In the genomic region with DNA sequence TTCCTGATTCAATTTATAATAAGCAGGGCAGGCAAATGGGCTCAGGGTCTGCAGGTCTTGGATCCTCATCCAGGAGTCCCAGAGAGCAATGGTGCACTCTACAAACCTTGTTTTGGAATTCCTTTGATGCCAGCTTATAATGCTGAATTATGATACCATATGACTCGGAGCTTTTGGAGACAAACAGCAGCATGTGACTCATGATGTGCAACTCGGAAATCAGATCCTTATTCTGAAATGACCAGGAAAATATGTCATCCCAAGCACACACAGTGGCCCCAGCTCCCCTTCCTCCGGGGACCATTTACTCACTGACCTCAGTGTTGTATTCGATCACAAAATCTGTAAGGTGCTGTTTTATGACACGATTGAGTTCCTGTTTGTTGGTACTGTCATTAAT, we compare ENCODE assay signal across 34 cellular contexts. TPM values are rescaled to one million over a fixed set of nuclear protein-coding genes. Genes with fewer than 3 reads are reported as not detected.
"Had no signal": no experiment of that assay in that cellular context is flagged by ENCODE, and none has a peak within 500 bp of the region (broad histone marks: within the 10 kb centered on the region; RNA-seq: fewer than 3 reads in every experiment).

No MANE protein-coding gene starts in this region.

- H2AFZ ChIP-seq: hepatocyte had no signal

- H3K27ac Mint-ChIP-seq: activated CD4-positive, alpha-beta memory T cell treated with anti-CD3 and anti-CD28 coated beads, Interleukin-2, amount 10 ng/mL, durations not matched to agents 7 days and 5 days; activated CD4-positive, alpha-beta T cell treated with anti-CD3 and anti-CD28 coated beads, Interleukin-2, amount 10 ng/mL, durations not matched to agents 7 days and 5 days; activated naive CD8-positive, alpha-beta T cell; activated T-cell treated with anti-CD3 and anti-CD28 coated beads, Interleukin-2, amount 50 U/mL, for 24 hours; activated T-cell treated with anti-CD3 and anti-CD28 coated beads, Interleukin-2, amount 50 U/mL, for 72 hours; WTC11 had no signal

- H3K4me1 ChIP-seq: colonic mucosa, foreskin keratinocyte, gastrocnemius medialis, heart right ventricle had no signal

- H3K4me1 Mint-ChIP-seq: activated CD4-positive, alpha-beta memory T cell treated with anti-CD3 and anti-CD28 coated beads, Interleukin-2, amount 10 ng/mL, durations not matched to agents 7 days and 5 days; activated CD4-positive, alpha-beta T cell treated with anti-CD3 and anti-CD28 coated beads, Interleukin-2, amount 10 ng/mL, durations not matched to agents 7 days and 5 days; WTC11 had no signal

- H3K79me2 ChIP-seq: hepatocyte had no signal

- ATAC-seq: activated T-cell treated with anti-CD3 and anti-CD28 coated beads, Interleukin-2, amount 50 U/mL, for 72 hours; esophagus mucosa; foreskin keratinocyte; gastrocnemius medialis; heart right ventricle; WTC11 had no signal

- H3K4me2 ChIP-seq: hepatocyte had no signal

- H3K36me3 Mint-ChIP-seq: activated naive CD8-positive, alpha-beta T cell; WTC11 had no signal

- H3K27me3 ChIP-seq: brain microvascular endothelial cell, colonic mucosa, foreskin keratinocyte had no signal

- H3K9me3 Mint-ChIP-seq: activated CD4-positive, alpha-beta memory T cell treated with anti-CD3 and anti-CD28 coated beads, Interleukin-2, amount 10 ng/mL, durations not matched to agents 7 days and 5 days; activated CD4-positive, alpha-beta T cell treated with anti-CD3 and anti-CD28 coated beads, Interleukin-2, amount 10 ng/mL, durations not matched to agents 7 days and 5 days; activated T-cell treated with anti-CD3 and anti-CD28 coated beads, Interleukin-2, amount 50 U/mL, for 24 hours; WTC11 had no signal

- DNase-seq: activated CD4-positive, alpha-beta memory T cell treated with anti-CD3 and anti-CD28 coated beads, Interleukin-2, amount 10 ng/mL, durations not matched to agents 7 days and 5 days; activated CD4-positive, alpha-beta T cell treated with anti-CD3 and anti-CD28 coated beads for 1 hour; activated CD4-positive, alpha-beta T cell treated with anti-CD3 and anti-CD28 coated beads for 4 hours; activated CD4-positive, alpha-beta T cell treated with anti-CD3 and anti-CD28 coated beads, Interleukin-2, amount 10 ng/mL, durations not matched to agents 7 days and 5 days; activated CD4-positive, alpha-beta T cell treated with anti-CD3 and anti-CD28 coated beads, Interleukin-2, amount 50 U/mL, for 4 hours; activated CD8-positive, alpha-beta memory T cell treated with anti-CD3 and anti-CD28 coated beads, Interleukin-2, amount 50 U/mL, for 48 hours; activated gamma-delta T cell; activated naive CD4-positive, alpha-beta T cell; activated naive CD4-positive, alpha-beta T cell treated with anti-CD3 and anti-CD28 coated beads, Interleukin-2, amount 50 U/mL, for 16 hours; activated T-cell treated with anti-CD3 and anti-CD28 coated beads for 4 hours; activated T-cell treated with anti-CD3 and anti-CD28 coated beads, Interleukin-2, amount 50 U/mL, for 24 hours; activated T-cell treated with anti-CD3 and anti-CD28 coated beads, Interleukin-2, amount 50 U/mL, for 72 hours; amniotic stem cell; anterior cingulate cortex; brain microvascular endothelial cell; central memory CD4-positive, alpha-beta T cell; cerebellar nuclear complex; colonic mucosa; effector CD8-positive, alpha-beta T cell; foreskin keratinocyte; gastrocnemius medialis; glutamatergic neuron; heart right ventricle; T-helper 2 cell had no signal

- H3K9me3 ChIP-seq: colonic mucosa, gastrocnemius medialis had no signal

- H3K36me3 ChIP-seq: brain microvascular endothelial cell, colonic mucosa, gastrocnemius medialis, heart right ventricle had no signal

- FAIRE-seq: astrocyte, endometrium had no signal

- H3K4me3 ChIP-seq: colonic mucosa, gastrocnemius medialis, heart right ventricle, hepatocyte had no signal

- H3K27ac ChIP-seq: brain microvascular endothelial cell, colonic mucosa, foreskin keratinocyte, gastrocnemius medialis, heart right ventricle, hepatocyte, VCaP had no signal

- H3K4me3 Mint-ChIP-seq: activated CD4-positive, alpha-beta memory T cell treated with anti-CD3 and anti-CD28 coated beads, Interleukin-2, amount 10 ng/mL, durations not matched to agents 7 days and 5 days; activated CD4-positive, alpha-beta T cell treated with anti-CD3 and anti-CD28 coated beads, Interleukin-2, amount 10 ng/mL, durations not matched to agents 7 days and 5 days; activated naive CD8-positive, alpha-beta T cell; activated T-cell treated with anti-CD3 and anti-CD28 coated beads, Interleukin-2, amount 50 U/mL, for 24 hours; activated T-cell treated with anti-CD3 and anti-CD28 coated beads, Interleukin-2, amount 50 U/mL, for 72 hours; WTC11 had no signal

RNA-seq across cellular contexts. Expression of gene UMOD, which starts 20.2 kb away (rescaled TPM):
- total RNA-seq: activated CD4-positive, alpha-beta memory T cell treated with anti-CD3 and anti-CD28 coated beads, Interleukin-2, amount 10 ng/mL, durations not matched to agents 7 days and 5 days; activated CD4-positive, alpha-beta T cell treated with anti-CD3 and anti-CD28 coated beads, Interleukin-2, amount 10 ng/mL, durations not matched to agents 7 days and 5 days; activated T-cell treated with anti-CD3 and anti-CD28 coated beads, Interleukin-2, amount 50 U/mL, for 72 hours; astrocyte; colonic mucosa; dermis microvascular lymphatic vessel endothelial cell; epithelial cell of proximal tubule; esophagus mucosa; foreskin keratinocyte; gastrocnemius medialis; heart right ventricle; hepatocyte; T-helper 1 cell treated with Interleukin-12 subunit alpha and Interleukin-12 subunit beta and Interleukin-4 antibody, amounts not matched to agents 30 ng/mL and 1 ng/mL, for 36 hours; WTC11 had no signal

RNA-seq across cellular contexts. Expression of gene PDILT, which starts 31.8 kb away (rescaled TPM):
- total RNA-seq: activated CD4-positive, alpha-beta memory T cell treated with anti-CD3 and anti-CD28 coated beads, Interleukin-2, amount 10 ng/mL, durations not matched to agents 7 days and 5 days; activated CD4-positive, alpha-beta T cell treated with anti-CD3 and anti-CD28 coated beads, Interleukin-2, amount 10 ng/mL, durations not matched to agents 7 days and 5 days; activated T-cell treated with anti-CD3 and anti-CD28 coated beads, Interleukin-2, amount 50 U/mL, for 72 hours; astrocyte; colonic mucosa; dermis microvascular lymphatic vessel endothelial cell; epithelial cell of proximal tubule; esophagus mucosa; foreskin keratinocyte; gastrocnemius medialis; heart right ventricle; hepatocyte; T-helper 1 cell treated with Interleukin-12 subunit alpha and Interleukin-12 subunit beta and Interleukin-4 antibody, amounts not matched to agents 30 ng/mL and 1 ng/mL, for 36 hours; WTC11 had no signal

RNA-seq across cellular contexts. Expression of gene ACSM5, which starts 36.6 kb away (rescaled TPM):
- total RNA-seq: activated CD4-positive, alpha-beta memory T cell treated with anti-CD3 and anti-CD28 coated beads, Interleukin-2, amount 10 ng/mL, durations not matched to agents 7 days and 5 days; activated CD4-positive, alpha-beta T cell treated with anti-CD3 and anti-CD28 coated beads, Interleukin-2, amount 10 ng/mL, durations not matched to agents 7 days and 5 days; activated T-cell treated with anti-CD3 and anti-CD28 coated beads, Interleukin-2, amount 50 U/mL, for 72 hours; astrocyte; foreskin keratinocyte; T-helper 1 cell treated with Interleukin-12 subunit alpha and Interleukin-12 subunit beta and Interleukin-4 antibody, amounts not matched to agents 30 ng/mL and 1 ng/mL, for 36 hours had no signal

RNA-seq across cellular contexts. Expression of gene GP2, which starts 45.4 kb away (rescaled TPM):
- total RNA-seq: activated CD4-positive, alpha-beta memory T cell treated with anti-CD3 and anti-CD28 coated beads, Interleukin-2, amount 10 ng/mL, durations not matched to agents 7 days and 5 days; activated CD4-positive, alpha-beta T cell treated with anti-CD3 and anti-CD28 coated beads, Interleukin-2, amount 10 ng/mL, durations not matched to agents 7 days and 5 days; activated T-cell treated with anti-CD3 and anti-CD28 coated beads, Interleukin-2, amount 50 U/mL, for 72 hours; astrocyte; dermis microvascular lymphatic vessel endothelial cell; epithelial cell of proximal tubule; esophagus mucosa; foreskin keratinocyte; gastrocnemius medialis; T-helper 1 cell treated with Interleukin-12 subunit alpha and Interleukin-12 subunit beta and Interleukin-4 antibody, amounts not matched to agents 30 ng/mL and 1 ng/mL, for 36 hours had no signal
